ENCODE assay signal across 12 cellular contexts in genomic region chr19:42206871-42207755, GRCh38. TPM values are rescaled to one million over a fixed set of nuclear protein-coding genes. Genes with fewer than 3 reads are reported as not detected.
DNase-seq lines count a peak whose midpoint lies in the region; ATAC-seq and TF ChIP-seq lines count a peak whose summit lies in the region.
"Had no signal": no experiment of that assay in that cellular context is flagged by ENCODE, and none has a peak within 500 bp of the region (broad histone marks: within the 10 kb centered on the region; RNA-seq: fewer than 3 reads in every experiment).

No MANE protein-coding gene starts in this region.

- no peaks in the 10 kb centered on the region for H3K27me3 ChIP-seq in BLaER1
- no peaks in the 10 kb centered on the region for H3K27me3 ChIP-seq in HL-60 (ENCODE audit: insufficient read depth, poor library complexity, severe bottlenecking)
- no peaks in the 10 kb centered on the region for H3K27me3 ChIP-seq in adipocyte (replicated peaks; ENCODE audit: control insufficient read depth, insufficient read depth, low read length)

- peak overlapping the region; percentile 61 for H3K4me2 ChIP-seq in BLaER1

- H3K4me3 ChIP-seq in BLaER1 (no peak overlapping the region), HL-60 (replicated peaks; ENCODE audit: insufficient read depth, low read length) (no peak overlapping the region), adipocyte (ENCODE audit: low read length) (no peak overlapping the region), mucosa of descending colon (no peak overlapping the region)

- DNase-seq in HL-60 (ENCODE audit: low read depth in 1 of 2, low spot score in 1 of 2) (no peak), adipocyte (ENCODE audit: low read depth) (peak; percentile 7), mucosa of descending colon (peak in 1 of 3 donors; percentile 54), OCI-M1 (lab: John Stamatoyannopoulos, UW) (no peak), Ammon's horn (ENCODE audit: low spot score) (no peak)
- no peak for DNase-seq in stimulated activated naive CD4-positive, alpha-beta T cell (lab: John Stamatoyannopoulos, UW)
- DNase-seq: activated CD4-positive, alpha-beta T cell treated with anti-CD3 and anti-CD28 coated beads for 1 hour; GF-D8; NCI-H524 had no signal

- H4K20me1 ChIP-seq in BLaER1, result peaks cover 92% of the 10 kb centered on the region

- H3K9me3 ChIP-seq in BLaER1, result no peaks in the 10 kb centered on the region
- H3K9me3 ChIP-seq in adipocyte (ENCODE audit: control insufficient read depth, low read length), result no peaks in the 10 kb centered on the region
- no peaks in the 10 kb centered on the region for H3K9me3 ChIP-seq in mucosa of descending colon

- peaks cover 95% of the 10 kb centered on the region for H3K36me3 ChIP-seq in BLaER1
- peaks cover 36% of the 10 kb centered on the region for H3K36me3 ChIP-seq in adipocyte (ENCODE audit: control insufficient read depth, insufficient read depth, low read length, severe bottlenecking)
- peaks cover 9% of the 10 kb centered on the region for H3K36me3 ChIP-seq in mucosa of descending colon (ENCODE audit: low read depth)

- intact Hi-C loops in mucosa of descending colon (cut with DNase I, micrococcal nuclease), result no loop called here

- TF ChIP-seq CTCF in HL-60 (IDR thresholded peaks at IDR 0.05; ENCODE audit: insufficient read depth, low read length), result no peak
- no peak for TF ChIP-seq CTCF in mucosa of descending colon (IDR thresholded peaks at IDR 0.05)

- H3K4me1 ChIP-seq in BLaER1, result peaks cover 36% of the 10 kb centered on the region
- H3K4me1 ChIP-seq in adipocyte (ENCODE audit: control insufficient read depth, insufficient read depth, low read length), result peaks cover 6% of the 10 kb centered on the region
- H3K4me1 ChIP-seq in mucosa of descending colon (ENCODE audit: low read depth), result peaks cover 4% of the 10 kb centered on the region

- H3K27ac ChIP-seq in BLaER1 (no peak overlapping the region; the same call in 1 of the 2 replicates), HL-60 (replicated peaks) (peak overlapping the region; percentile 57)

- peak; percentile 84 for ATAC-seq in mucosa of descending colon
- no peak for ATAC-seq in HG02840 (IDR thresholded peaks at IDR 0.05; ENCODE audit: low FRiP score, unreplicated experiment)
- ATAC-seq: left lobe of liver had no signal

- H3K9ac ChIP-seq in BLaER1 (no peak overlapping the region), adipocyte (ENCODE audit: low read length) (no peak overlapping the region)

RNA-seq across cellular contexts. Expression of gene DEDD2, which starts 10.4 kb away (rescaled TPM):
- 10 to 100 TPM; 28.0 to 40.1 (median 35.7) TPM for total RNA-seq in mucosa of descending colon

RNA-seq across cellular contexts. Expression of gene ZNF526, which starts 13.0 kb away (rescaled TPM):
- total RNA-seq in mucosa of descending colon, result 10 to 100 TPM in 2 of 3 donors, 1 to 10 TPM in 1; 9.9 to 13.4 (median 10.4) TPM

RNA-seq across cellular contexts. Expression of gene GSK3A, which starts 35.3 kb away (rescaled TPM):
- 10 to 100 TPM; 41.8 to 52.0 (median 46.9) TPM for total RNA-seq in mucosa of descending colon

RNA-seq across cellular contexts. Expression of gene ERF, which starts 47.8 kb away (rescaled TPM):
- total RNA-seq in mucosa of descending colon, result 10 to 100 TPM; 35.7 to 75.2 (median 42.0) TPM
